In genomic region chr9:4349841-4350418, GRCh38 we compare ENCODE assay signal across 31 cellular contexts.
"Had no signal": no experiment of that assay in that cellular context is flagged by ENCODE, and none has a peak within 500 bp of the region (broad histone marks: within the 10 kb centered on the region; RNA-seq: fewer than 3 reads in every experiment).

No MANE protein-coding gene starts in this region.

- H3K27me3 Mint-ChIP-seq: activated CD4-positive, alpha-beta T cell treated with anti-CD3 and anti-CD28 coated beads, Interleukin-2, amount 10 ng/mL, durations not matched to agents 7 days and 5 days; dendritic cell treated with granulocyte-macrophage colony-stimulating factor and Interleukin-4, amounts not matched to agents 40 ng/mL and 50 ng/mL, for 4 days; progenitor cell of endocrine pancreas had no signal

- H3K27me3 ChIP-seq: esophagus squamous epithelium, ovary, thyroid gland, upper lobe of right lung had no signal

- H3K36me3 ChIP-seq: esophagus squamous epithelium, ovary, thyroid gland, upper lobe of right lung had no signal

- H3K9me3 ChIP-seq: esophagus squamous epithelium, ovary, thyroid gland, upper lobe of right lung had no signal

- H3K4me3 ChIP-seq: esophagus squamous epithelium, ovary, thyroid gland, upper lobe of right lung had no signal

- H3K4me3 Mint-ChIP-seq: activated CD4-positive, alpha-beta T cell treated with anti-CD3 and anti-CD28 coated beads, Interleukin-2, amount 10 ng/mL, durations not matched to agents 7 days and 5 days; activated CD8-positive, alpha-beta memory T cell treated with anti-CD3 and anti-CD28 coated beads, Interleukin-2, amount 10 ng/mL, durations not matched to agents 7 days and 5 days; activated CD8-positive, alpha-beta T cell treated with anti-CD3 and anti-CD28 coated beads, Interleukin-2, amount 10 ng/mL, durations not matched to agents 7 days and 5 days; activated naive CD4-positive, alpha-beta T cell treated with anti-CD3 and anti-CD28 coated beads, Interleukin-2, amount 50 U/mL, for 24 hours; activated naive CD8-positive, alpha-beta T cell treated with anti-CD3 and anti-CD28 coated beads, Interleukin-2, amount 50 U/mL, for 24 hours; central memory CD8-positive, alpha-beta T cell; dendritic cell treated with granulocyte-macrophage colony-stimulating factor and Interleukin-4, amounts not matched to agents 40 ng/mL and 50 ng/mL, for 4 days; mesothelial cell of epicardium; naive thymus-derived CD8-positive, alpha-beta T cell; stimulated activated effector memory CD8-positive, alpha-beta T cell treated with anti-CD3 and anti-CD28 coated beads, Interleukin-12 subunit alpha, Interleukin-12 subunit beta, amount 100 ng/mL, for 72 hours; stimulated activated naive CD8-positive, alpha-beta T cell treated with anti-CD3 and anti-CD28 coated beads, Interleukin-15, amount 100 ng/mL, for 72 hours; T-cell; T-helper 2 cell treated with Interferon-gamma antibody and Interleukin-4, amounts not matched to agents 5 μg/mL and 100 μg/mL, for 36 hours had no signal

- H3K27ac ChIP-seq: esophagus squamous epithelium, ovary, thyroid gland, upper lobe of right lung, VCaP had no signal

- ATAC-seq: activated CD8-positive, alpha-beta memory T cell treated with anti-CD3 and anti-CD28 coated beads, Interleukin-2, amount 10 ng/mL, durations not matched to agents 7 days and 5 days; activated CD8-positive, alpha-beta T cell treated with anti-CD3 and anti-CD28 coated beads, Interleukin-2, amount 10 ng/mL, durations not matched to agents 7 days and 5 days; activated naive CD8-positive, alpha-beta T cell treated with anti-CD3 and anti-CD28 coated beads, Interleukin-2, amount 50 U/mL, for 24 hours; left ventricle myocardium superior; naive thymus-derived CD8-positive, alpha-beta T cell; sciatic nerve; stimulated activated effector memory CD8-positive, alpha-beta T cell treated with anti-CD3 and anti-CD28 coated beads, Interleukin-12 subunit alpha, Interleukin-12 subunit beta, amount 100 ng/mL, for 72 hours; stimulated activated naive CD8-positive, alpha-beta T cell treated with anti-CD3 and anti-CD28 coated beads, Interleukin-15, amount 100 ng/mL, for 72 hours; T-cell; upper lobe of right lung had no signal

- DNase-seq: activated CD4-positive, alpha-beta T cell treated with anti-CD3 and anti-CD28 coated beads, Interleukin-2, amount 10 ng/mL, durations not matched to agents 7 days and 5 days; activated CD4-positive, CD25-positive, alpha-beta regulatory T cell treated with anti-CD3 and anti-CD28 coated beads, Interleukin-2, amount 50 U/mL, for 72 hours; activated CD8-positive, alpha-beta memory T cell treated with anti-CD3 and anti-CD28 coated beads, Interleukin-2, amount 10 ng/mL, durations not matched to agents 7 days and 5 days; activated CD8-positive, alpha-beta T cell treated with anti-CD3 and anti-CD28 coated beads, Interleukin-2, amount 10 ng/mL, durations not matched to agents 7 days and 5 days; activated naive CD8-positive, alpha-beta T cell treated with anti-CD3 and anti-CD28 coated beads, Interleukin-2, amount 50 U/mL, for 24 hours; activated T-cell treated with anti-CD3 and anti-CD28 coated beads, Interleukin-2, amount 50 U/mL, for 48 hours; amygdala; esophagus squamous epithelium; foreskin melanocyte; islet precursor cell; left ventricle myocardium superior; mammary epithelial cell; naive thymus-derived CD8-positive, alpha-beta T cell; ovary; small intestine; stimulated activated CD4-positive, alpha-beta T cell treated with anti-CD3 and anti-CD28 coated beads, Interleukin-4, amount 100 ng/mL, for 24 hours; stimulated activated naive CD8-positive, alpha-beta T cell treated with anti-CD3 and anti-CD28 coated beads, Interleukin-15, amount 100 ng/mL, for 72 hours; substantia nigra; T-cell; thyroid gland; upper lobe of right lung had no signal

- H3K27ac Mint-ChIP-seq: activated CD4-positive, alpha-beta T cell treated with anti-CD3 and anti-CD28 coated beads, Interleukin-2, amount 10 ng/mL, durations not matched to agents 7 days and 5 days; activated CD8-positive, alpha-beta memory T cell treated with anti-CD3 and anti-CD28 coated beads, Interleukin-2, amount 10 ng/mL, durations not matched to agents 7 days and 5 days; activated CD8-positive, alpha-beta T cell treated with anti-CD3 and anti-CD28 coated beads, Interleukin-2, amount 10 ng/mL, durations not matched to agents 7 days and 5 days; activated naive CD4-positive, alpha-beta T cell treated with anti-CD3 and anti-CD28 coated beads, Interleukin-2, amount 50 U/mL, for 24 hours; activated naive CD8-positive, alpha-beta T cell treated with anti-CD3 and anti-CD28 coated beads, Interleukin-2, amount 50 U/mL, for 24 hours; activated T-helper 2 cell treated with anti-CD3 and anti-CD28 coated beads, Interferon-gamma antibody, Interleukin-2, Interleukin-4, amounts not matched to agents 10 μg/mL and 5 μg/mL and 100 μg/mL, durations not matched to agents 14 hours and 24 hours and 36 hours; dendritic cell treated with granulocyte-macrophage colony-stimulating factor and Interleukin-4, amounts not matched to agents 40 ng/mL and 50 ng/mL, for 4 days; mesothelial cell of epicardium; naive thymus-derived CD8-positive, alpha-beta T cell; progenitor cell of endocrine pancreas; stimulated activated effector memory CD8-positive, alpha-beta T cell treated with anti-CD3 and anti-CD28 coated beads, Interleukin-12 subunit alpha, Interleukin-12 subunit beta, amount 100 ng/mL, for 72 hours; stimulated activated naive CD8-positive, alpha-beta T cell treated with anti-CD3 and anti-CD28 coated beads, Interleukin-15, amount 100 ng/mL, for 72 hours; T-cell; T-helper 2 cell treated with Interferon-gamma antibody and Interleukin-4, amounts not matched to agents 5 μg/mL and 100 μg/mL, for 36 hours had no signal

- H3K36me3 Mint-ChIP-seq: activated CD8-positive, alpha-beta memory T cell treated with anti-CD3 and anti-CD28 coated beads, Interleukin-2, amount 10 ng/mL, durations not matched to agents 7 days and 5 days; activated naive CD4-positive, alpha-beta T cell treated with anti-CD3 and anti-CD28 coated beads, Interleukin-2, amount 50 U/mL, for 24 hours; mesothelial cell of epicardium; naive thymus-derived CD8-positive, alpha-beta T cell; stimulated activated effector memory CD8-positive, alpha-beta T cell treated with anti-CD3 and anti-CD28 coated beads, Interleukin-12 subunit alpha, Interleukin-12 subunit beta, amount 100 ng/mL, for 72 hours; T-cell had no signal

- H3K4me1 ChIP-seq: upper lobe of right lung had no signal

- H3K9me3 Mint-ChIP-seq: activated CD4-positive, alpha-beta T cell treated with anti-CD3 and anti-CD28 coated beads, Interleukin-2, amount 10 ng/mL, durations not matched to agents 7 days and 5 days; activated naive CD4-positive, alpha-beta T cell treated with anti-CD3 and anti-CD28 coated beads, Interleukin-2, amount 50 U/mL, for 24 hours; activated naive CD8-positive, alpha-beta T cell treated with anti-CD3 and anti-CD28 coated beads, Interleukin-2, amount 50 U/mL, for 24 hours; activated T-helper 2 cell treated with anti-CD3 and anti-CD28 coated beads, Interferon-gamma antibody, Interleukin-2, Interleukin-4, amounts not matched to agents 10 μg/mL and 5 μg/mL and 100 μg/mL, durations not matched to agents 14 hours and 24 hours and 36 hours; central memory CD8-positive, alpha-beta T cell; dendritic cell treated with granulocyte-macrophage colony-stimulating factor and Interleukin-4, amounts not matched to agents 40 ng/mL and 50 ng/mL, for 4 days; mesothelial cell of epicardium; stimulated activated effector memory CD8-positive, alpha-beta T cell treated with anti-CD3 and anti-CD28 coated beads, Interleukin-12 subunit alpha, Interleukin-12 subunit beta, amount 100 ng/mL, for 72 hours; stimulated activated naive CD8-positive, alpha-beta T cell treated with anti-CD3 and anti-CD28 coated beads, Interleukin-15, amount 100 ng/mL, for 72 hours; T-cell; T-helper 2 cell treated with Interferon-gamma antibody and Interleukin-4, amounts not matched to agents 5 μg/mL and 100 μg/mL, for 36 hours had no signal
